Comparison of ENCODE assay signal across 18 cellular contexts in genomic region chr10:88377510-88377909, GRCh38.
DNase-seq lines count a peak whose midpoint lies in the region; ATAC-seq, FAIRE-seq and TF ChIP-seq lines count a peak whose summit lies in the region.
"Had no signal": no experiment of that assay in that cellular context is flagged by ENCODE, and none has a peak within 500 bp of the region (broad histone marks: within the 10 kb centered on the region; RNA-seq: fewer than 3 reads in every experiment).

No MANE protein-coding gene starts in this region.

- no peaks in the 10 kb centered on the region for H3K9me3 ChIP-seq in heart left ventricle
- H3K9me3 ChIP-seq: A549, BE2C had no signal

- H3K4me3 ChIP-seq in lower leg skin (ENCODE audit: low read depth, poor library complexity, severe bottlenecking) (no peak overlapping the region), heart left ventricle (no peak overlapping the region)
- H3K4me3 ChIP-seq: A549 had no signal

- H3K4me1 ChIP-seq in heart left ventricle, result no peaks in the 10 kb centered on the region

- no peak for TF ChIP-seq CTCF in lower leg skin (IDR thresholded peaks at IDR 0.05)
- no peak for TF ChIP-seq CTCF in heart left ventricle (IDR thresholded peaks at IDR 0.05)

- no peaks in the 10 kb centered on the region for H3K36me3 ChIP-seq in heart left ventricle
- H3K36me3 ChIP-seq: BE2C had no signal

- no peak for TF ChIP-seq POLR2A in H54 (IDR thresholded peaks at IDR 0.05; ENCODE audit: low read depth, low read length)
- no peak for TF ChIP-seq POLR2A in lower leg skin (IDR thresholded peaks at IDR 0.05)
- TF ChIP-seq POLR2A in heart left ventricle (IDR thresholded peaks at IDR 0.05), result no peak

- FAIRE-seq in H54 (lab: Jason Lieb, UNC), result peak; percentile 79
- FAIRE-seq: A549, G401.6, GM12892, H1 had no signal

- no peaks in the 10 kb centered on the region for H3K27me3 ChIP-seq in heart left ventricle
- H3K27me3 ChIP-seq: BE2C had no signal

- no peak for DNase-seq in H54 (ENCODE audit: insufficient read length, low spot score)
- DNase-seq in amniotic epithelial cell (ENCODE audit: low read depth), result peak; percentile 48
- DNase-seq in left colon, result no peak
- no peak for DNase-seq in lower leg skin (ENCODE audit: low spot score in 2 of 2)
- no peak for DNase-seq in NCI-H2171 treated with DMSO at 0.1 percent for 48 hours (lab: John Stamatoyannopoulos, UW)
- no peak for DNase-seq in heart left ventricle
- no peak for DNase-seq in stimulated activated CD4-positive, alpha-beta T cell treated with anti-CD3 and anti-CD28 coated beads, Interleukin-12 subunit alpha, Interleukin-12 subunit beta, amount 100 ng/mL, for 4 hours
- DNase-seq: BE2C; CD4-positive, alpha-beta memory T cell; DMS79; EL; HCEC 1CT; HFFc6 had no signal

- no peak overlapping the region for H3K27ac ChIP-seq in heart left ventricle
- H3K27ac ChIP-seq: A549, C4-2B had no signal

- ATAC-seq in left colon, result peak; percentile 25
- ATAC-seq in heart left ventricle, result no peak
- ATAC-seq: A549 had no signal

- intact Hi-C loops in left colon (cut with DNase I, micrococcal nuclease), result no loop called here
- intact Hi-C loops in lower leg skin (cut with DNase I; ENCODE audit: low total_unique reads), result no loop called here
- intact Hi-C loops in heart left ventricle (cut with DNase I), result no loop called here

- 92 to 96% methylated on average over 1 of the region's 1 CpG for WGBS in lower leg skin, 2 donors
- WGBS in heart left ventricle, 4 donors, result 92 to 97% (median 96%) methylated on average over 1 of the region's 1 CpG
